Comparison of ENCODE assay signal across 1 cellular context in genomic region chr2:6916224-6916623, GRCh38.
TF ChIP-seq lines count a peak whose summit lies in the region.

No MANE protein-coding gene starts in this region.

TF ChIP-seq in GM23338, 12 proteins besides CTCF, POLR2A, EP300 and RAD21:
- TF ChIP-seq, protein P1, sequence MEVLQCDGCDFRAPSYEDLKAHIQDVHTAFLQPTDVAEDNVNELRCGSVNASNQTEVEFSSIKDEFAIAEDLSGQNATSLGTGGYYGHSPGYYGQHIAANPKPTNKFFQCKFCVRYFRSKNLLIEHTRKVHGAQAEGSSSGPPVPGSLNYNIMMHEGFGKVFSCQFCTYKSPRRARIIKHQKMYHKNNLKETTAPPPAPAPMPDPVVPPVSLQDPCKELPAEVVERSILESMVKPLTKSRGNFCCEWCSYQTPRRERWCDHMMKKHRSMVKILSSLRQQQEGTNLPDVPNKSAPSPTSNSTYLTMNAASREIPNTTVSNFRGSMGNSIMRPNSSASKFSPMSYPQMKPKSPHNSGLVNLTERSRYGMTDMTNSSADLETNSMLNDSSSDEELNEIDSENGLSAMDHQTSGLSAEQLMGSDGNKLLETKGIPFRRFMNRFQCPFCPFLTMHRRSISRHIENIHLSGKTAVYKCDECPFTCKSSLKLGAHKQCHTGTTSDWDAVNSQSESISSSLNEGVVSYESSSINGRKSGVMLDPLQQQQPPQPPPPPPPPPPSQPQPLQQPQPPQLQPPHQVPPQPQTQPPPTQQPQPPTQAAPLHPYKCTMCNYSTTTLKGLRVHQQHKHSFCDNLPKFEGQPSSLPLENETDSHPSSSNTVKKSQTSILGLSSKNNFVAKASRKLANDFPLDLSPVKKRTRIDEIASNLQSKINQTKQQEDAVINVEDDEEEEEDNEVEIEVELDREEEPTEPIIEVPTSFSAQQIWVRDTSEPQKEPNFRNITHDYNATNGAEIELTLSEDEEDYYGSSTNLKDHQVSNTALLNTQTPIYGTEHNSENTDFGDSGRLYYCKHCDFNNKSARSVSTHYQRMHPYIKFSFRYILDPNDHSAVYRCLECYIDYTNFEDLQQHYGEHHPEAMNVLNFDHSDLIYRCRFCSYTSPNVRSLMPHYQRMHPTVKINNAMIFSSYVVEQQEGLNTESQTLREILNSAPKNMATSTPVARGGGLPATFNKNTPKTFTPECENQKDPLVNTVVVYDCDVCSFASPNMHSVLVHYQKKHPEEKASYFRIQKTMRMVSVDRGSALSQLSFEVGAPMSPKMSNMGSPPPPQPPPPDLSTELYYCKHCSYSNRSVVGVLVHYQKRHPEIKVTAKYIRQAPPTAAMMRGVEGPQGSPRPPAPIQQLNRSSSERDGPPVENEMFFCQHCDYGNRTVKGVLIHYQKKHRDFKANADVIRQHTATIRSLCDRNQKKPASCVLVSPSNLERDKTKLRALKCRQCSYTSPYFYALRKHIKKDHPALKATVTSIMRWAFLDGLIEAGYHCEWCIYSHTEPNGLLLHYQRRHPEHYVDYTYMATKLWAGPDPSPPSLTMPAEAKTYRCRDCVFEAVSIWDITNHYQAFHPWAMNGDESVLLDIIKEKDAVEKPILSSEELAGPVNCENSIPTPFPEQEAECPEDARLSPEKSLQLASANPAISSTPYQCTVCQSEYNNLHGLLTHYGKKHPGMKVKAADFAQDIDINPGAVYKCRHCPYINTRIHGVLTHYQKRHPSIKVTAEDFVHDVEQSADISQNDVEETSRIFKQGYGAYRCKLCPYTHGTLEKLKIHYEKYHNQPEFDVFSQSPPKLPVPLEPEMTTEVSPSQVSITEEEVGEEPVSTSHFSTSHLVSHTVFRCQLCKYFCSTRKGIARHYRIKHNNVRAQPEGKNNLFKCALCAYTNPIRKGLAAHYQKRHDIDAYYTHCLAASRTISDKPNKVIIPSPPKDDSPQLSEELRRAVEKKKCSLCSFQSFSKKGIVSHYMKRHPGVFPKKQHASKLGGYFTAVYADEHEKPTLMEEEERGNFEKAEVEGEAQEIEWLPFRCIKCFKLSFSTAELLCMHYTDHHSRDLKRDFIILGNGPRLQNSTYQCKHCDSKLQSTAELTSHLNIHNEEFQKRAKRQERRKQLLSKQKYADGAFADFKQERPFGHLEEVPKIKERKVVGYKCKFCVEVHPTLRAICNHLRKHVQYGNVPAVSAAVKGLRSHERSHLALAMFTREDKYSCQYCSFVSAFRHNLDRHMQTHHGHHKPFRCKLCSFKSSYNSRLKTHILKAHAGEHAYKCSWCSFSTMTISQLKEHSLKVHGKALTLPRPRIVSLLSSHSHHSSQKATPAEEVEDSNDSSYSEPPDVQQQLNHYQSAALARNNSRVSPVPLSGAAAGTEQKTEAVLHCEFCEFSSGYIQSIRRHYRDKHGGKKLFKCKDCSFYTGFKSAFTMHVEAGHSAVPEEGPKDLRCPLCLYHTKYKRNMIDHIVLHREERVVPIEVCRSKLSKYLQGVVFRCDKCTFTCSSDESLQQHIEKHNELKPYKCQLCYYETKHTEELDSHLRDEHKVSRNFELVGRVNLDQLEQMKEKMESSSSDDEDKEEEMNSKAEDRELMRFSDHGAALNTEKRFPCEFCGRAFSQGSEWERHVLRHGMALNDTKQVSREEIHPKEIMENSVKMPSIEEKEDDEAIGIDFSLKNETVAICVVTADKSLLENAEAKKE (CRISPR knock-in tag; IDR thresholded peaks at IDR 0.05), result no peak
